ENCODE assay signal across 21 cellular contexts in the genomic region with DNA sequence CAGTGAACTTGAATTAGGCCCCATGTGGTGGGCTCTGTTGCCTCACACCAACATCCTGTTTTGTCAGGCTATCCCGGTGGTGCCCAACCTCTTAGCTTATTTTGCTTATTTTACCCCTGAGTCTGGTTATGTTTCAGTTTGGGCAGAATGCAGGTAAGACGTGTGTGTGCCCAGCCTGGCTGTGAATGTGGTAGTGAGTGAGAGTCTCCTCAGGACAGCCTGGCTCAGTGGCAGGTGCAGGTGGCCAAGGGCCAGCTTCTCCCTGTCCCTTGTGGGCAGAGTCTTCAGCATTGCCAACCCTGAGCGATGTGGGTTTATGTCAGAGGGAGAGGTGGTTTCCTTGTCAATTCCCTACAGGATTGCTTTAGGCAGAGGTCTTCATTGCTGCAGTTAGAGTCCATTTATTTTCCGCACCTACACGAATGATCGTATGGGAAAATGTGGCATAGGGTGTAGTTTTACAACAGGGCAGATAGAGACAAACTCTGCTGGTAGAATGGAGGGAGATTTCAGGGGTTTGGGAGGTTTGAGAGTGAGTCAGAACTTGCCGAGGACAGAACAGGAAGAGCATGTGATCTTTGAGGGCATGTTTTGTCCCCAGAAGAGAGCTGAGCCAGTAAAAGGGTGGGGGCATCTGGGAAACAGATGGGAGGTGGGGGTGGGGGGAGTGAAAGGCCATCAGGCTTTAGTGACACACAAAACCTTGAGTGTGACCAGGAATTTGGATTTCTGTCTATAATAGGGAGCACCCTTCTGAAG.
DNase-seq lines count a peak whose midpoint lies in the region; ATAC-seq, FAIRE-seq and TF ChIP-seq lines count a peak whose summit lies in the region.
"Had no signal": no experiment of that assay in that cellular context is flagged by ENCODE, and none has a peak within 500 bp of the region (broad histone marks: within the 10 kb centered on the region; RNA-seq: fewer than 3 reads in every experiment).

No MANE protein-coding gene starts in this region.

- no peak overlapping the region for H3K9ac ChIP-seq in H1 (replicated peaks in 1 of 4; ENCODE audit: extremely low read depth in 1 of 4, low read depth in 3 of 4, low read length in 3 of 4)
- H3K9ac ChIP-seq: KMS-11 had no signal

- intact Hi-C loops in left lung (cut with DNase I), result no loop called here

- CTCF ChIA-PET in H1 (lab: Charles Lee; ENCODE audit: partially characterized antibody), result no interaction called here

- H4K20me1 ChIP-seq in H1 (replicated peaks in 1 of 2; ENCODE audit: control insufficient read depth in 1 of 2, insufficient read depth in 2 of 2, low read length in 2 of 2), result no peaks in the 10 kb centered on the region

- TF ChIP-seq RAD21 in H1 (IDR thresholded peaks at IDR 0.05 in 1 of 2, conservative IDR thresholded peaks at IDR 0.05 in 1 of 2; ENCODE audit: low read depth in 2 of 2, low read length in 2 of 2), result no peak

- no peak overlapping the region for H2BK120ac ChIP-seq in H1 (replicated peaks; ENCODE audit: low read depth, low read length)

- H3K79me1 ChIP-seq in H1 (ENCODE audit: low read depth, low read length), result no peaks in the 10 kb centered on the region

- H3K4me1 ChIP-seq in H1 (replicated peaks in 1 of 4; ENCODE audit: control insufficient read depth in 3 of 4, insufficient read depth in 4 of 4, low read length in 3 of 4) (no peaks in the 10 kb centered on the region), left lung (no peaks in the 10 kb centered on the region)
- H3K4me1 ChIP-seq: SJSA1 had no signal

- no peak overlapping the region for H2BK15ac ChIP-seq in H1 (ENCODE audit: low read length)

- no peaks in the 10 kb centered on the region; a peak in 1 of 7 replicates for H3K27me3 ChIP-seq in H1 (replicated peaks in 1 of 4; ENCODE audit: control insufficient read depth in 3 of 4, extremely low read depth in 1 of 4, insufficient read depth in 3 of 4, low read length in 3 of 4)
- no peaks in the 10 kb centered on the region for H3K27me3 ChIP-seq in left lung
- H3K27me3 ChIP-seq: SJSA1 had no signal

- H2BK12ac ChIP-seq in H1 (ENCODE audit: low read depth, low read length), result no peak overlapping the region

- H3K56ac ChIP-seq in H1 (replicated peaks; ENCODE audit: insufficient read length, low read depth, low read length), result no peak overlapping the region

- no peak overlapping the region for H2BK20ac ChIP-seq in H1 (ENCODE audit: low read length)

- no peak for TF ChIP-seq CTCF in H1 (IDR thresholded peaks at IDR 0.05; ENCODE audit: control extremely low read depth in 1 of 3, insufficient read depth in 1 of 3, low read depth in 1 of 3, low read length in 3 of 3)
- no peak for TF ChIP-seq CTCF in left lung (IDR thresholded peaks at IDR 0.05)

- H3K23ac ChIP-seq in H1 (ENCODE audit: insufficient read length), result no peak overlapping the region

- H3K4me2 ChIP-seq in H1 (ENCODE audit: insufficient read depth in 1 of 2, low read depth in 2 of 2, low read length in 2 of 2), result no peak overlapping the region
- H3K4me2 ChIP-seq: GM23338, KMS-11, PC-9 had no signal

- H3K18ac ChIP-seq in H1 (ENCODE audit: extremely low read depth, low read length), result no peak overlapping the region

- no peak overlapping the region for H3K4ac ChIP-seq in H1 (replicated peaks; ENCODE audit: insufficient read length, low read depth, low read length)

- H3K23me2 ChIP-seq in H1 (ENCODE audit: low read depth, low read length), result no peaks in the 10 kb centered on the region

- ATAC-seq in left lung (peak; percentile 38), HG03469 (IDR thresholded peaks at IDR 0.05; ENCODE audit: unreplicated experiment) (no peak), HG03095 (IDR thresholded peaks at IDR 0.05; ENCODE audit: unreplicated experiment) (no peak)
- ATAC-seq: GM23338, HepG2 had no signal

- DNase-seq in NCI-H524 (lab: John Stamatoyannopoulos, UW) (peak; percentile 14 to 41), NCI-H524 treated with DMSO at 0.1 percent for 48 hours (lab: John Stamatoyannopoulos, UW) (no peak), H1 (ENCODE audit: low read depth in 1 of 2, low spot score in 2 of 2) (no peak), left lung (no peak), urothelium cell line (ENCODE audit: low spot score) (peak; percentile 18), GOT3 (lab: John Stamatoyannopoulos, UW) (no peak)
- DNase-seq: CD8-positive, alpha-beta memory T cell; DMS79 treated with DMSO at 0.1 percent for 48 hours; GF-D8; NCI-H1417 treated with DMSO at 0.1 percent for 48 hours; NCI-H1930; PC-9 had no signal

- H4K8ac ChIP-seq in H1 (ENCODE audit: extremely low read depth, insufficient read depth, low read length), result no peak overlapping the region

- no peak overlapping the region for H3K14ac ChIP-seq in H1 (ENCODE audit: insufficient read length)

- TF ChIP-seq EP300 in H1 (IDR thresholded peaks at IDR 0.05; ENCODE audit: borderline replicate concordance in 1 of 2, low read depth in 2 of 2, low read length in 2 of 2), result no peak

- no peak overlapping the region for H2AK5ac ChIP-seq in H1 (ENCODE audit: low read depth, low read length)

- POLR2A ChIA-PET in H1 (lab: Charles Lee; ENCODE audit: partially characterized antibody), result no interaction called here

- H2BK5ac ChIP-seq in H1 (ENCODE audit: low read depth, low read length), result no peak overlapping the region

- H3K79me2 ChIP-seq in H1 (ENCODE audit: control insufficient read depth in 1 of 2, insufficient read depth in 2 of 2, low read length in 2 of 2), result no peaks in the 10 kb centered on the region

- TF ChIP-seq POLR2A in H1 (IDR thresholded peaks at IDR 0.05; ENCODE audit: control extremely low read depth in 1 of 2, low read depth in 2 of 2, low read length in 2 of 2), result no peak

- 89% methylated on average over 7 of the region's 7 CpGs; no CpG with 5 or more reads in 1 of the 2 experiments for WGBS in H1 (ENCODE audit: extremely low coverage in 1 of 2, insufficient coverage in 1 of 2, insufficient read length in 1 of 2, insufficient replicate concordance in 2 of 2, low coverage in 1 of 2, low lambda C conversion rate in 2 of 2, missing lambda C conversion rate in 1 of 2), 2 experiments

- H3K9me3 ChIP-seq in H1 (ENCODE audit: insufficient read depth in 2 of 2, low read depth in 1 of 2, low read length in 1 of 2), result no peaks in the 10 kb centered on the region
- H3K9me3 ChIP-seq in left lung, result no peaks in the 10 kb centered on the region
- H3K9me3 ChIP-seq: SJSA1 had no signal

- no peak for FAIRE-seq in H1 (lab: Jason Lieb, UNC)
- FAIRE-seq in urothelium cell line (lab: Jason Lieb, UNC), result no peak
- FAIRE-seq: GM12891, GM18507, HepG2 had no signal

- no peak overlapping the region for H4K91ac ChIP-seq in H1 (replicated peaks; ENCODE audit: insufficient read length, low read length)

- H3K36me3 ChIP-seq in H1 (ENCODE audit: control insufficient read depth in 2 of 4, insufficient read depth in 4 of 4, low read length in 3 of 4) (no peaks in the 10 kb centered on the region), left lung (no peaks in the 10 kb centered on the region)
- H3K36me3 ChIP-seq: SJSA1 had no signal

- H3K4me3 ChIP-seq in H1 (ENCODE audit: extremely low read depth in 1 of 4, insufficient read depth in 2 of 4, low read depth in 3 of 4, low read length in 4 of 4) (no peak overlapping the region), left lung (no peak overlapping the region)
- H3K4me3 ChIP-seq: GM23338, PC-9, SJSA1 had no signal

- H2AFZ ChIP-seq in H1 (ENCODE audit: low read length), result peak overlapping the region; percentile 62; the same call in 1 of the 2 replicates
- H2AFZ ChIP-seq: GM23338, PC-9 had no signal

- H4K5ac ChIP-seq in H1 (ENCODE audit: insufficient read length, low read depth, low read length), result no peak overlapping the region

- H3K27ac ChIP-seq in H1 (ENCODE audit: low read depth, low read length), result no peak overlapping the region
- no peak overlapping the region for H3K27ac ChIP-seq in left lung
- H3K27ac ChIP-seq: 22Rv1, KMS-11, PC-9, SJSA1 had no signal

TF ChIP-seq in H1, 55 proteins besides CTCF, POLR2A, EP300 and RAD21:
- TF ChIP-seq TCF12 (IDR thresholded peaks at IDR 0.05; ENCODE audit: low read depth, low read length), result no peak
- TF ChIP-seq, protein P1, sequence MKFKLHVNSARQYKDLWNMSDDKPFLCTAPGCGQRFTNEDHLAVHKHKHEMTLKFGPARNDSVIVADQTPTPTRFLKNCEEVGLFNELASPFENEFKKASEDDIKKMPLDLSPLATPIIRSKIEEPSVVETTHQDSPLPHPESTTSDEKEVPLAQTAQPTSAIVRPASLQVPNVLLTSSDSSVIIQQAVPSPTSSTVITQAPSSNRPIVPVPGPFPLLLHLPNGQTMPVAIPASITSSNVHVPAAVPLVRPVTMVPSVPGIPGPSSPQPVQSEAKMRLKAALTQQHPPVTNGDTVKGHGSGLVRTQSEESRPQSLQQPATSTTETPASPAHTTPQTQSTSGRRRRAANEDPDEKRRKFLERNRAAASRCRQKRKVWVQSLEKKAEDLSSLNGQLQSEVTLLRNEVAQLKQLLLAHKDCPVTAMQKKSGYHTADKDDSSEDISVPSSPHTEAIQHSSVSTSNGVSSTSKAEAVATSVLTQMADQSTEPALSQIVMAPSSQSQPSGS (IDR thresholded peaks at IDR 0.05; ENCODE audit: low read length), result no peak
TF ChIP-seq in H1: peak in this region for 0.

Comparison
In these comparisons a context has a peak if more than half of its experiments do, and no peak if none do; other contexts are left out.
1. DNase-seq: peak in NCI-H524 (2 of 2) and urothelium cell line (single experiment); none in NCI-H524 treated with DMSO at 0.1 percent for 48 hours (single experiment), H1 (0 of 2), left lung (0 of 2) and GOT3 (single experiment).